In genomic region chrX:78327370-78328048, GRCh38 we compare ENCODE assay signal across 8 cellular contexts. TPM values are rescaled to one million over a fixed set of nuclear protein-coding genes. Genes with fewer than 3 reads are reported as not detected.
DNase-seq lines count a peak whose midpoint lies in the region; ATAC-seq, FAIRE-seq and TF ChIP-seq lines count a peak whose summit lies in the region.

A gene with protein sequence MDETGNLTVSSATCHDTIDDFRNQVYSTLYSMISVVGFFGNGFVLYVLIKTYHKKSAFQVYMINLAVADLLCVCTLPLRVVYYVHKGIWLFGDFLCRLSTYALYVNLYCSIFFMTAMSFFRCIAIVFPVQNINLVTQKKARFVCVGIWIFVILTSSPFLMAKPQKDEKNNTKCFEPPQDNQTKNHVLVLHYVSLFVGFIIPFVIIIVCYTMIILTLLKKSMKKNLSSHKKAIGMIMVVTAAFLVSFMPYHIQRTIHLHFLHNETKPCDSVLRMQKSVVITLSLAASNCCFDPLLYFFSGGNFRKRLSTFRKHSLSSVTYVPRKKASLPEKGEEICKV (minus strand): TSS chrX:78327611. CDS start chrX:78273746, 53,865 bp downstream.

- no peak for TF ChIP-seq POLR2A in GM12892 (IDR thresholded peaks at IDR 0.05; ENCODE audit: low read depth, low read length)

- FAIRE-seq in GM12892 (lab: Jason Lieb, UNC): peak; percentile 58
- no peak for FAIRE-seq in urothelium cell line (lab: Jason Lieb, UNC)

- ATAC-seq in GM21723 (IDR thresholded peaks at IDR 0.05; ENCODE audit: unreplicated experiment): peak; percentile 59
- ATAC-seq in lung (ENCODE audit: insufficient read depth, low FRiP score): peak; percentile 53
- no peak for ATAC-seq in esophagus mucosa
- no peak for ATAC-seq in HG03457 (IDR thresholded peaks at IDR 0.05; ENCODE audit: unreplicated experiment)

- peak within 1 kb of the TSS in 1 of 2 donors; percentile 57 for H3K27ac ChIP-seq in lung (ENCODE audit: low read depth in 1 of 2, low read length in 1 of 2)

- 4 to 21% methylated on average over 7 of the region's 7 CpGs for WGBS in lung, 2 donors

- TF ChIP-seq CTCF in lung (IDR thresholded peaks at IDR 0.05; ENCODE audit: control extremely low read depth, extremely low read depth): no peak

- H3K9me3 ChIP-seq in lung (ENCODE audit: control insufficient read depth in 2 of 2, insufficient read depth in 1 of 2, low read length in 1 of 2): no peaks in the 10 kb centered on the region

- H3K4me3 ChIP-seq in lung: peak within 1 kb of the TSS; percentile 20

- DNase-seq in GM12892 (ENCODE audit: insufficient read length) (no peak), NOMO-1 treated with dmso at 0.1 percent for 144 hours (lab: John Stamatoyannopoulos, UW; ENCODE audit: unreplicated experiment) (peak; percentile 83), lung (ENCODE audit: low spot score) (no peak), urothelium cell line (ENCODE audit: low spot score) (no peak), NCI-H1092 (lab: John Stamatoyannopoulos, UW) (no peak)

- H3K4me1 ChIP-seq in lung (ENCODE audit: control insufficient read depth in 2 of 2, insufficient read depth in 2 of 2, low read length in 2 of 2): no peaks in the 10 kb centered on the region

- no peaks in the 10 kb centered on the region for H3K36me3 ChIP-seq in lung (ENCODE audit: control insufficient read depth in 2 of 2, insufficient read depth in 2 of 2, low read length in 2 of 2)

- no peaks in the 10 kb centered on the region for H3K27me3 ChIP-seq in lung (ENCODE audit: control insufficient read depth, insufficient read depth)

RNA-seq across cellular contexts. Expression of the gene that starts here (rescaled TPM):
- polyA plus RNA-seq in GM12892 (2012; ENCODE audit: missing spikeins): 13.1 TPM
- total RNA-seq in lung: 1 to 10 TPM; 2.5 to 5.4 TPM
- 1 to 10 TPM; 1.8 to 2.1 TPM for polyA plus RNA-seq in lung
- total RNA-seq in esophagus mucosa: 0.52 TPM

Comparison
In these comparisons a context has a peak if more than half of its experiments do, and no peak if none do; other contexts are left out.
1. ATAC-seq: peak in GM21723 (single experiment) and lung (single experiment); none in esophagus mucosa (single experiment) and HG03457 (single experiment).